ENCODE assay signal across 20 cellular contexts in genomic region chr2:109507217-109507616, GRCh38.
A peak's percentile ranks its signal among the peaks of the same experiment; 100 is the strongest.
DNase-seq lines count a peak whose midpoint lies in the region; ATAC-seq and TF ChIP-seq lines count a peak whose summit lies in the region.
"Had no signal": no experiment of that assay in that cellular context is flagged by ENCODE, and none has a peak within 500 bp of the region (broad histone marks: within the 10 kb centered on the region; RNA-seq: fewer than 3 reads in every experiment).

No MANE protein-coding gene starts in this region.

- WGBS in testis, 2 donors = 86 to 88% methylated on average over 1 to 7 of the region's 7 CpGs

- TF ChIP-seq POLR2A in testis (IDR thresholded peaks at IDR 0.05) = no peak

- ATAC-seq in GM19397 (IDR thresholded peaks at IDR 0.05; ENCODE audit: unreplicated experiment) = peak; percentile 44
- ATAC-seq in HG03565 (IDR thresholded peaks at IDR 0.05; ENCODE audit: unreplicated experiment) = no peak
- ATAC-seq in HG02623 (IDR thresholded peaks at IDR 0.05; ENCODE audit: unreplicated experiment) = no peak
- ATAC-seq: foreskin keratinocyte had no signal

- no peak overlapping the region for H3K4me3 ChIP-seq in HL-60 (replicated peaks; ENCODE audit: insufficient read depth, low read length)
- H3K4me3 ChIP-seq in fibroblast of villous mesenchyme (ENCODE audit: low read depth, low read length) = no peak overlapping the region
- H3K4me3 ChIP-seq in testis = no peak overlapping the region
- H3K4me3 ChIP-seq: left ventricle myocardium inferior, psoas muscle had no signal

- no peaks in the 10 kb centered on the region for H3K36me3 ChIP-seq in testis (ENCODE audit: low read depth, missing control alignments)

- no peaks in the 10 kb centered on the region for H3K4me1 ChIP-seq in testis
- H3K4me1 ChIP-seq: foreskin keratinocyte, left ventricle myocardium inferior had no signal

- H3K27me3 ChIP-seq in HL-60 (ENCODE audit: insufficient read depth, poor library complexity, severe bottlenecking) = no peaks in the 10 kb centered on the region
- no peaks in the 10 kb centered on the region for H3K27me3 ChIP-seq in testis

- H3K27ac ChIP-seq in HL-60 (replicated peaks) (peak overlapping the region; percentile 49), testis (no peak overlapping the region)
- H3K27ac ChIP-seq: epithelial cell of prostate, foreskin keratinocyte, left ventricle myocardium inferior, psoas muscle had no signal

- DNase-seq in HL-60 (ENCODE audit: low read depth in 1 of 2, low spot score in 1 of 2) = peak; percentile 10 to 84
- peak; percentile 38 for DNase-seq in fibroblast of villous mesenchyme (ENCODE audit: low read depth)
- DNase-seq in SW480 (ENCODE audit: low spot score) = no peak
- DNase-seq in testis = no peak
- DNase-seq: activated CD4-positive, alpha-beta T cell treated with anti-CD3 and anti-CD28 coated beads, Interleukin-2, amount 10 ng/mL, durations not matched to agents 24 days and 14 days; activated naive CD8-positive, alpha-beta T cell treated with anti-CD3 and anti-CD28 coated beads for 36 hours; CD4-positive, alpha-beta memory T cell; cerebellar nuclear complex; DMS153; foreskin keratinocyte; GOT3; left ventricle myocardium inferior; NCI-H1436 treated with DMSO at 0.1 percent for 48 hours; psoas muscle; SIG-M5; T-helper 1 cell had no signal

- TF ChIP-seq CTCF in HL-60 (IDR thresholded peaks at IDR 0.05; ENCODE audit: insufficient read depth, low read length) (no peak), fibroblast of villous mesenchyme (IDR thresholded peaks at IDR 0.05; ENCODE audit: insufficient read depth, low read depth, low read length) (no peak), testis (IDR thresholded peaks at IDR 0.05) (no peak)

- no peaks in the 10 kb centered on the region for H3K9me3 ChIP-seq in testis
- H3K9me3 ChIP-seq: psoas muscle had no signal

- intact Hi-C loops in testis (cut with DNase I; ENCODE audit: low total_unique reads) = no loop called here

Comparison
In these comparisons a context has a peak if more than half of its experiments do, and no peak if none do; other contexts are left out.
1. DNase-seq: peak in HL-60 (2 of 2) and fibroblast of villous mesenchyme (single experiment); none in SW480 (single experiment) and testis (single experiment).